13 cellular contexts compared by ENCODE assay signal in genomic region chr13:38824342-38824741, GRCh38.
DNase-seq lines count a peak whose midpoint lies in the region; ATAC-seq, FAIRE-seq and TF ChIP-seq lines count a peak whose summit lies in the region.
"Had no signal": no experiment of that assay in that cellular context is flagged by ENCODE, and none has a peak within 500 bp of the region (broad histone marks: within the 10 kb centered on the region; RNA-seq: fewer than 3 reads in every experiment).

No MANE protein-coding gene starts in this region.

- H2AFZ ChIP-seq in K562 (ENCODE audit: low read depth, low read length) = no peak overlapping the region
- H2AFZ ChIP-seq: hepatocyte had no signal

- H3K27ac Mint-ChIP-seq in progenitor cell of endocrine pancreas = no peak overlapping the region
- H3K27ac Mint-ChIP-seq: HFFc6 had no signal

- H4K20me1 ChIP-seq in K562 (replicated peaks; ENCODE audit: control insufficient read depth, insufficient read depth, low read length) = no peaks in the 10 kb centered on the region

- no peak overlapping the region for H3K27ac ChIP-seq in K562 (ENCODE audit: extremely low read depth, low read depth, low read length)
- no peak overlapping the region for H3K27ac ChIP-seq in caudate nucleus (ENCODE audit: low read depth, low read length)
- H3K27ac ChIP-seq: 22Rv1, hepatocyte had no signal

- TF ChIP-seq POLR2A in K562 (conservative IDR thresholded peaks at IDR 0.05) = no peak

- CTCF ChIA-PET in K562 (lab: Yijun Ruan, JAX; ENCODE audit: low intra/inter-chr PET ratio) = no interaction called here

- POLR2A ChIA-PET in K562 (lab: Yijun Ruan, JAX) = no interaction called here

- H3K36me3 ChIP-seq in K562 (ENCODE audit: control insufficient read depth, insufficient read depth, low read length) = no peaks in the 10 kb centered on the region

- BruUV-seq in K562 (replicated peaks; lab: Mats Ljungman, UMichigan) = no TSS peak

- TF ChIP-seq RAD21 in K562 (CRISPR knock-in tag; conservative IDR thresholded peaks at IDR 0.05 in 1 of 2, IDR thresholded peaks at IDR 0.05 in 1 of 2) = no peak

- H3K9me3 Mint-ChIP-seq in progenitor cell of endocrine pancreas (ENCODE audit: low read depth) = peaks cover 5% of the 10 kb centered on the region

- intact Hi-C loops in K562 (cut with micrococcal nuclease) = no loop called here

- no peak overlapping the region for H3K4me2 ChIP-seq in K562 (ENCODE audit: insufficient read depth, low read length)
- H3K4me2 ChIP-seq: hepatocyte had no signal

- in situ Hi-C loops in K562 (cut with MboI) = no loop called here

- no peaks in the 10 kb centered on the region for H3K79me2 ChIP-seq in K562 (ENCODE audit: control insufficient read depth, insufficient read depth, low read length)
- H3K79me2 ChIP-seq: hepatocyte had no signal

- H3K9me3 ChIP-seq in K562 (replicated peaks; ENCODE audit: control insufficient read depth, insufficient read depth, low read depth, low read length) = no peaks in the 10 kb centered on the region

- no peak for FAIRE-seq in K562 (lab: Jason Lieb, UNC)

- H3K36me3 Mint-ChIP-seq in progenitor cell of endocrine pancreas (ENCODE audit: insufficient read depth) = peaks cover 14% of the 10 kb centered on the region

- TF ChIP-seq EP300 in K562 (IDR thresholded peaks at IDR 0.05; ENCODE audit: low read length) = no peak

- 0% methylated on average over 4 of the region's 4 CpGs for WGBS in K562 (ENCODE audit: insufficient coverage, low coverage, missing lambda C conversion rate)

- H3K4me1 Mint-ChIP-seq in progenitor cell of endocrine pancreas (ENCODE audit: low read depth) = peaks cover 22% of the 10 kb centered on the region

- H3K9ac ChIP-seq in K562 (ENCODE audit: insufficient read depth in 1 of 2, low read depth in 2 of 2, low read length in 2 of 2) = no peak overlapping the region

- no peaks in the 10 kb centered on the region for H3K4me1 ChIP-seq in K562 (replicated peaks in 1 of 2; ENCODE audit: control insufficient read depth in 2 of 2, insufficient read depth in 2 of 2, low read length in 2 of 2)

- TF ChIP-seq CTCF in K562 (IDR thresholded peaks at IDR 0.05 in 2 of 3, conservative IDR thresholded peaks at IDR 0.05 in 1 of 3; ENCODE audit: insufficient read depth in 2 of 3, low read depth in 1 of 3, low read length in 3 of 3) = no peak
- TF ChIP-seq CTCF in progenitor cell of endocrine pancreas (IDR thresholded peaks at IDR 0.05; ENCODE audit: unreplicated experiment) = no peak

- no peaks in the 10 kb centered on the region for H3K27me3 Mint-ChIP-seq in progenitor cell of endocrine pancreas

- peak; percentile 69 for ATAC-seq in GM19324 (IDR thresholded peaks at IDR 0.05; ENCODE audit: low FRiP score, unreplicated experiment)
- ATAC-seq in HG02981 (IDR thresholded peaks at IDR 0.05; ENCODE audit: unreplicated experiment) = peak; percentile 48
- ATAC-seq in K562 = peak; percentile 48; the same call in 1 of the 3 replicates
- no peak for ATAC-seq in GM21717 (IDR thresholded peaks at IDR 0.05; ENCODE audit: unreplicated experiment)

- peak; percentile 0 for DNase-seq in DMS 273 (lab: John Stamatoyannopoulos, UW; ENCODE audit: unreplicated experiment)
- DNase-seq in DMS 273 treated with DMSO at 0.1 percent for 48 hours (lab: John Stamatoyannopoulos, UW) = no peak
- DNase-seq in K562 (ENCODE audit: extremely low read depth in 1 of 4, low spot score in 3 of 4) = peak in 1 of 4 experiments; percentile 2
- no peak for DNase-seq in progenitor cell of endocrine pancreas (ENCODE audit: low spot score, unreplicated experiment)
- no peak for DNase-seq in caudate nucleus (lab: John Stamatoyannopoulos, UW)
- DNase-seq: HFFc6; NCI-H2081 treated with DMSO at 0.1 percent for 48 hours; stimulated activated naive CD4-positive, alpha-beta T cell treated with Interleukin-2 at 50 U/mL for 16 hours had no signal

- no peak overlapping the region for H3K4me3 ChIP-seq in K562
- H3K4me3 ChIP-seq: hepatocyte had no signal

- no peaks in the 10 kb centered on the region for H3K27me3 ChIP-seq in K562 (ENCODE audit: control insufficient read depth in 2 of 2, insufficient read depth in 2 of 2, low read length in 2 of 2)
- H3K27me3 ChIP-seq: hepatocyte had no signal

- H3K9me1 ChIP-seq in K562 (ENCODE audit: control insufficient read depth, insufficient read depth, low read length) = no peaks in the 10 kb centered on the region

- no peak overlapping the region for H3K4me3 Mint-ChIP-seq in progenitor cell of endocrine pancreas (ENCODE audit: low read depth)
- H3K4me3 Mint-ChIP-seq: HFFc6 had no signal

TF ChIP-seq in K562, 482 proteins besides CTCF, POLR2A, EP300 and RAD21:
- no peak for TF ChIP-seq ZNF354B (CRISPR knock-in tag; IDR thresholded peaks at IDR 0.05)
